12 cellular contexts compared by ENCODE assay signal in the genomic region with DNA sequence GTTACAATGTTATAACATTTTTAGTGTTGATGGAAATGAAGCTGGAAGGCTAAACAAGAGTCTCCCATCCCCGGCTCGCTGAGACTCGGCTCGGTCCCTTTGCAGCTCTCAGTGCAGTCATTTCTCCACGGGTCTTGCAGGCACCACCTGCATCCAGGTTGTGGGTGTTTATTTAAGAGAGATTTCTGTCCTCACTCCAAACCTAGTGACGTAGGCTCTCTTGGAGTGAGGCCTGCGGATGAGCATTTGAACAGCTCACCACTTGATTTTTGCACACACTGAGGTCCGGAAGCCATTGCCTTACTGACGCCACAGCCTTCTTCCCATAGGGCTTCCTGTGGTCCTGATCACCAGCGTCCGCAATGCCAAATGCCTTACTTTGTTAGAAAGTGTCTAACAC.
"Had no signal": no experiment of that assay in that cellular context is flagged by ENCODE, and none has a peak within 500 bp of the region (broad histone marks: within the 10 kb centered on the region; RNA-seq: fewer than 3 reads in every experiment).

No MANE protein-coding gene starts in this region.

- H3K4me1 ChIP-seq: left ventricle myocardium inferior, right atrium auricular region had no signal

- DNase-seq: activated CD4-positive, alpha-beta T cell treated with anti-CD3 and anti-CD28 coated beads, Interleukin-2, amount 50 U/mL, for 4 hours; activated T-cell treated with anti-CD3 and anti-CD28 coated beads, Interleukin-2, amount 50 U/mL, for 1 hour; brain microvascular endothelial cell; foreskin melanocyte; heart left ventricle; islet precursor cell; left ventricle myocardium inferior; trophoblast cell had no signal

- H3K9me3 ChIP-seq: heart left ventricle, left ventricle myocardium inferior, right atrium auricular region had no signal

- H3K4me3 ChIP-seq: heart left ventricle, left ventricle myocardium inferior, right atrium auricular region, smooth muscle cell had no signal

- ATAC-seq: activated CD4-positive, CD25-positive, alpha-beta regulatory T cell treated with anti-CD3 and anti-CD28 coated beads, Interleukin-2, amount 50 U/mL, for 24 hours; stimulated activated effector memory CD8-positive, alpha-beta T cell treated with anti-CD3 and anti-CD28 coated beads, Interleukin-12 subunit alpha, Interleukin-12 subunit beta, amount 100 ng/mL, for 72 hours had no signal

- H3K27me3 ChIP-seq: brain microvascular endothelial cell, heart left ventricle, right atrium auricular region had no signal
